1 cellular context compared by ENCODE assay signal in the genomic region with DNA sequence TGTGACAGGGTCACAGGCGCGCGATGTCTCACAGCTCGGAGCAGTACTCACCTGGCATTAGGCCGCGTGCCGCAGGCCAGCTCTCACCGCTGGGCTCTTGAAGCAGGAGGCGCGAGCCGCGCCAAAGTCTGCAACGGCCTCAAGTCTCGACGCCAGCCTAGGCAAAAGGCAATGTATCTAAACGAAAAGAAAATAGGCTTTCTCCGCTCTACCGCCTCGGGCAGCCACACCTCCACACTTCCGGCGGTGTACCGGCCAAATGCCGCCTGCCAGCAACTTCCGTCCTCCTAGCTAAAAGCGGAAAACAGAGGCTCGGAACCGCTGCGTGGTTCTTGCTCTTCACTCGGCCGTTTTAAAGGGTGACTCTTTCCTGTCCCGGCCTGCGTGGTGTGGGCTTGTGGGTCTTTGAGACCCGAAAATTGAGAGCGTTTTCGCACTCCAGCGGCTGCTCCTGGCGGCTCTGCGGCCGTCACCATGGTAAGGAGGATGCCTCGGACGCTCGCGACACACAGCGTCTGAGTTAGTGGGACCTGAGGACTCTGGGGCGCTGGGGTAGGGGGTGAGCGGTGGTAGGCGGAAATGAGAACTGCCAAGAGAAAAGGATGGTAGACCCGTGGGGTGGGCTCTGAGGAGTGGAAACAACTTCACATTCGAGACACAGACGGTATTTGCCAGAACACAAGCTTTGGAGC.
TF ChIP-seq lines count a peak whose summit lies in the region.

A gene with protein sequence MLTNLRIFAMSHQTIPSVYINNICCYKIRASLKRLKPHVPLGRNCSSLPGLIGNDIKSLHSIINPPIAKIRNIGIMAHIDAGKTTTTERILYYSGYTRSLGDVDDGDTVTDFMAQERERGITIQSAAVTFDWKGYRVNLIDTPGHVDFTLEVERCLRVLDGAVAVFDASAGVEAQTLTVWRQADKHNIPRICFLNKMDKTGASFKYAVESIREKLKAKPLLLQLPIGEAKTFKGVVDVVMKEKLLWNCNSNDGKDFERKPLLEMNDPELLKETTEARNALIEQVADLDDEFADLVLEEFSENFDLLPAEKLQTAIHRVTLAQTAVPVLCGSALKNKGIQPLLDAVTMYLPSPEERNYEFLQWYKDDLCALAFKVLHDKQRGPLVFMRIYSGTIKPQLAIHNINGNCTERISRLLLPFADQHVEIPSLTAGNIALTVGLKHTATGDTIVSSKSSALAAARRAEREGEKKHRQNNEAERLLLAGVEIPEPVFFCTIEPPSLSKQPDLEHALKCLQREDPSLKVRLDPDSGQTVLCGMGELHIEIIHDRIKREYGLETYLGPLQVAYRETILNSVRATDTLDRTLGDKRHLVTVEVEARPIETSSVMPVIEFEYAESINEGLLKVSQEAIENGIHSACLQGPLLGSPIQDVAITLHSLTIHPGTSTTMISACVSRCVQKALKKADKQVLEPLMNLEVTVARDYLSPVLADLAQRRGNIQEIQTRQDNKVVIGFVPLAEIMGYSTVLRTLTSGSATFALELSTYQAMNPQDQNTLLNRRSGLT (minus strand): TSS at position 231 of the 692 bp plus-strand sequence. CDS start 3,375 bp downstream, outside the sequence.
TSS of gene NSA2 (plus strand) at position 363 of the 692 bp plus-strand sequence. CDS start at position 475, 112 bp downstream.

TF ChIP-seq in HepG2, 621 proteins besides CTCF, POLR2A, EP300 and RAD21 (continued from another document and continues in another):
- TF ChIP-seq, protein P1, sequence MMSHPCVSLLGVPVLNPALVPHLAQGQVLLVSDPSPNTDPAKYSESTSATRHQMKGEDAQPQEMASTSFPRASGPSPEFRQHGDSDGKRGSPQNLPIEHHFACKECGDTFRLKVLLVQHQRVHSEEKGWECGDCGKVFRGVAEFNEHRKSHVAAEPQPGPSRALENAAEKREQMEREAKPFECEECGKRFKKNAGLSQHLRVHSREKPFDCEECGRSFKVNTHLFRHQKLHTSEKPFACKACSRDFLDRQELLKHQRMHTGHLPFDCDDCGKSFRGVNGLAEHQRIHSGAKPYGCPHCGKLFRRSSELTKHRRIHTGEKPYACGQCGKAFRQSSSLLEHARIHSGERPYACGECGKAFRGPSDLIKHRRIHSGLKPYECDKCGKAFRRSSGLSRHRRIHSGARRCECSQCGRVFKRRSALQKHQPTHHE (CRISPR knock-in tag; IDR thresholded peaks at IDR 0.05; ENCODE audit: borderline replicate concordance) = peak; percentile 60; the same call in 1 of the 2 replicates
- TF ChIP-seq KMT2B (CRISPR knock-in tag; IDR thresholded peaks at IDR 0.05) = peak; percentile 99
- 0 out of 2 replicates have a peak, but pooled peaks have one; percentile 44 for TF ChIP-seq TOPORS (CRISPR knock-in tag; IDR thresholded peaks at IDR 0.05)
- TF ChIP-seq ZNF138 (CRISPR knock-in tag; IDR thresholded peaks at IDR 0.05; ENCODE audit: low read depth) = no peak
- TF ChIP-seq UBTF (CRISPR knock-in tag; IDR thresholded peaks at IDR 0.05) = peak; percentile 92
- TF ChIP-seq, protein P2, sequence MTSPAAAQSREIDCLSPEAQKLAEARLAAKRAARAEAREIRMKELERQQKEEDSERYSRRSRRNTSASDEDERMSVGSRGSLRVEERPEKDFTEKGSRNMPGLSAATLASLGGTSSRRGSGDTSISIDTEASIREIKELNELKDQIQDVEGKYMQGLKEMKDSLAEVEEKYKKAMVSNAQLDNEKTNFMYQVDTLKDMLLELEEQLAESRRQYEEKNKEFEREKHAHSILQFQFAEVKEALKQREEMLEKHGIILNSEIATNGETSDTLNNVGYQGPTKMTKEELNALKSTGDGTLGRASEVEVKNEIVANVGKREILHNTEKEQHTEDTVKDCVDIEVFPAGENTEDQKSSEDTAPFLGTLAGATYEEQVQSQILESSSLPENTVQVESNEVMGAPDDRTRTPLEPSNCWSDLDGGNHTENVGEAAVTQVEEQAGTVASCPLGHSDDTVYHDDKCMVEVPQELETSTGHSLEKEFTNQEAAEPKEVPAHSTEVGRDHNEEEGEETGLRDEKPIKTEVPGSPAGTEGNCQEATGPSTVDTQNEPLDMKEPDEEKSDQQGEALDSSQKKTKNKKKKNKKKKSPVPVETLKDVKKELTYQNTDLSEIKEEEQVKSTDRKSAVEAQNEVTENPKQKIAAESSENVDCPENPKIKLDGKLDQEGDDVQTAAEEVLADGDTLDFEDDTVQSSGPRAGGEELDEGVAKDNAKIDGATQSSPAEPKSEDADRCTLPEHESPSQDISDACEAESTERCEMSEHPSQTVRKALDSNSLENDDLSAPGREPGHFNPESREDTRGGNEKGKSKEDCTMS (CRISPR knock-in tag; conservative IDR thresholded peaks at IDR 0.05) = 0 out of 2 replicates have a peak, but pooled peaks have one; percentile 40
- TF ChIP-seq, protein P3, sequence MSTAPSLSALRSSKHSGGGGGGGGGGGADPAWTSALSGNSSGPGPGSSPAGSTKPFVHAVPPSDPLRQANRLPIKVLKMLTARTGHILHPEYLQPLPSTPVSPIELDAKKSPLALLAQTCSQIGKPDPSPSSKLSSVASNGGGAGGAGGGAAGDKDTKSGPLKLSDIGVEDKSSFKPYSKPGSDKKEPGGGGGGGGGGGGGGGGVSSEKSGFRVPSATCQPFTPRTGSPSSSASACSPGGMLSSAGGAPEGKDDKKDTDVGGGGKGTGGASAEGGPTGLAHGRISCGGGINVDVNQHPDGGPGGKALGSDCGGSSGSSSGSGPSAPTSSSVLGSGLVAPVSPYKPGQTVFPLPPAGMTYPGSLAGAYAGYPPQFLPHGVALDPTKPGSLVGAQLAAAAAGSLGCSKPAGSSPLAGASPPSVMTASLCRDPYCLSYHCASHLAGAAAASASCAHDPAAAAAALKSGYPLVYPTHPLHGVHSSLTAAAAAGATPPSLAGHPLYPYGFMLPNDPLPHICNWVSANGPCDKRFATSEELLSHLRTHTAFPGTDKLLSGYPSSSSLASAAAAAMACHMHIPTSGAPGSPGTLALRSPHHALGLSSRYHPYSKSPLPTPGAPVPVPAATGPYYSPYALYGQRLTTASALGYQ (CRISPR knock-in tag; IDR thresholded peaks at IDR 0.05) = peak; percentile 67
- peak; percentile 81 for TF ChIP-seq PHF21A (CRISPR knock-in tag; IDR thresholded peaks at IDR 0.05)
- TF ChIP-seq ISX (CRISPR knock-in tag; conservative IDR thresholded peaks at IDR 0.05) = peak; percentile 35; the same call in 1 of the 2 replicates
- TF ChIP-seq CBFB (CRISPR knock-in tag; IDR thresholded peaks at IDR 0.05) = peak; percentile 94
- TF ChIP-seq DR1 (CRISPR knock-in tag; IDR thresholded peaks at IDR 0.05) = peak; percentile 73; the same call in 1 of the 2 replicates
- TF ChIP-seq ZNF292 (CRISPR knock-in tag; IDR thresholded peaks at IDR 0.05; ENCODE audit: borderline replicate concordance, low read depth) = peak; percentile 46; the same call in 1 of the 2 replicates
- TF ChIP-seq GABPA (IDR thresholded peaks at IDR 0.05; ENCODE audit: low read depth, low read length) = peak; percentile 98
- peak; percentile 100 for TF ChIP-seq GABPA (CRISPR knock-in tag; IDR thresholded peaks at IDR 0.05; ENCODE audit: low read depth)
- no peak; the same call in 1 of the 2 replicates for TF ChIP-seq ZNF703 (CRISPR knock-in tag; IDR thresholded peaks at IDR 0.05; ENCODE audit: borderline replicate concordance)
- TF ChIP-seq ZNF446 (CRISPR knock-in tag; IDR thresholded peaks at IDR 0.05) = peak; percentile 29; the same call in 1 of the 2 replicates
- peak; percentile 93; the same call in 1 of the 2 replicates for TF ChIP-seq ZNF337 (CRISPR knock-in tag; IDR thresholded peaks at IDR 0.05; ENCODE audit: borderline replicate concordance, low read depth)
- TF ChIP-seq SIX1 (CRISPR knock-in tag; IDR thresholded peaks at IDR 0.05; ENCODE audit: borderline replicate concordance) = peak; percentile 51; the same call in 1 of the 2 replicates
- peak; percentile 96 for TF ChIP-seq YEATS4 (CRISPR knock-in tag; IDR thresholded peaks at IDR 0.05; ENCODE audit: borderline replicate concordance)
- TF ChIP-seq, protein P4, sequence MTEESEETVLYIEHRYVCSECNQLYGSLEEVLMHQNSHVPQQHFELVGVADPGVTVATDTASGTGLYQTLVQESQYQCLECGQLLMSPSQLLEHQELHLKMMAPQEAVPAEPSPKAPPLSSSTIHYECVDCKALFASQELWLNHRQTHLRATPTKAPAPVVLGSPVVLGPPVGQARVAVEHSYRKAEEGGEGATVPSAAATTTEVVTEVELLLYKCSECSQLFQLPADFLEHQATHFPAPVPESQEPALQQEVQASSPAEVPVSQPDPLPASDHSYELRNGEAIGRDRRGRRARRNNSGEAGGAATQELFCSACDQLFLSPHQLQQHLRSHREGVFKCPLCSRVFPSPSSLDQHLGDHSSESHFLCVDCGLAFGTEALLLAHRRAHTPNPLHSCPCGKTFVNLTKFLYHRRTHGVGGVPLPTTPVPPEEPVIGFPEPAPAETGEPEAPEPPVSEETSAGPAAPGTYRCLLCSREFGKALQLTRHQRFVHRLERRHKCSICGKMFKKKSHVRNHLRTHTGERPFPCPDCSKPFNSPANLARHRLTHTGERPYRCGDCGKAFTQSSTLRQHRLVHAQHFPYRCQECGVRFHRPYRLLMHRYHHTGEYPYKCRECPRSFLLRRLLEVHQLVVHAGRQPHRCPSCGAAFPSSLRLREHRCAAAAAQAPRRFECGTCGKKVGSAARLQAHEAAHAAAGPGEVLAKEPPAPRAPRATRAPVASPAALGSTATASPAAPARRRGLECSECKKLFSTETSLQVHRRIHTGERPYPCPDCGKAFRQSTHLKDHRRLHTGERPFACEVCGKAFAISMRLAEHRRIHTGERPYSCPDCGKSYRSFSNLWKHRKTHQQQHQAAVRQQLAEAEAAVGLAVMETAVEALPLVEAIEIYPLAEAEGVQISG (CRISPR knock-in tag; IDR thresholded peaks at IDR 0.05) = peak; percentile 95
- peak; percentile 88 for TF ChIP-seq ZFY (CRISPR knock-in tag; IDR thresholded peaks at IDR 0.05)
- TF ChIP-seq DNMT3B (CRISPR knock-in tag; conservative IDR thresholded peaks at IDR 0.05) = no peak; the same call in 1 of the 2 replicates
- TF ChIP-seq DPF2 (CRISPR knock-in tag; IDR thresholded peaks at IDR 0.05; ENCODE audit: borderline replicate concordance, low read depth) = no peak
- TF ChIP-seq CHD2 (IDR thresholded peaks at IDR 0.05; ENCODE audit: low read depth, low read length) = peak; percentile 56; the same call in 1 of the 2 replicates
- peak; percentile 94 for TF ChIP-seq MYC (CRISPR knock-in tag; IDR thresholded peaks at IDR 0.05; ENCODE audit: borderline replicate concordance)
- no peak for TF ChIP-seq CBX2 (IDR thresholded peaks at IDR 0.05; ENCODE audit: low read depth, low read length)
- TF ChIP-seq CBX2 (CRISPR knock-in tag; IDR thresholded peaks at IDR 0.05; ENCODE audit: low read depth) = no peak
- 0 out of 2 replicates have a peak, but pooled peaks have one; percentile 56 for TF ChIP-seq ZFP82 (CRISPR knock-in tag; IDR thresholded peaks at IDR 0.05; ENCODE audit: borderline replicate concordance)
- TF ChIP-seq ZNF83 (CRISPR knock-in tag; IDR thresholded peaks at IDR 0.05; ENCODE audit: borderline replicate concordance) = 0 out of 2 replicates have a peak, but pooled peaks have one; percentile 83
- no peak for TF ChIP-seq PCBP2 (optimal IDR thresholded peaks at IDR 0.05; ENCODE audit: low read depth, low read length, poor library complexity, severe bottlenecking)
- TF ChIP-seq TBP (CRISPR knock-in tag; IDR thresholded peaks at IDR 0.05) = no peak
- TF ChIP-seq MNT (IDR thresholded peaks at IDR 0.05) = peak; percentile 31
- TF ChIP-seq ZNF879 (CRISPR knock-in tag; IDR thresholded peaks at IDR 0.05) = peak; percentile 62; the same call in 1 of the 2 replicates
- peak; percentile 94 for TF ChIP-seq SIN3B (IDR thresholded peaks at IDR 0.05; ENCODE audit: low read length)
- peak; percentile 48; the same call in 1 of the 2 replicates for TF ChIP-seq RFX5 (IDR thresholded peaks at IDR 0.05; ENCODE audit: low read depth, low read length)
- 0 out of 2 replicates have a peak, but pooled peaks have one; percentile 19 for TF ChIP-seq SETDB1 (CRISPR knock-in tag; IDR thresholded peaks at IDR 0.05; ENCODE audit: borderline replicate concordance)
- 0 out of 2 replicates have a peak, but pooled peaks have one; percentile 66 for TF ChIP-seq ZNF335 (CRISPR knock-in tag; IDR thresholded peaks at IDR 0.05)
- TF ChIP-seq ZNF747 (CRISPR knock-in tag; IDR thresholded peaks at IDR 0.05; ENCODE audit: borderline replicate concordance) = peak; percentile 43; the same call in 1 of the 2 replicates
- peak; percentile 91 for TF ChIP-seq KLF12 (CRISPR knock-in tag; IDR thresholded peaks at IDR 0.05; ENCODE audit: borderline replicate concordance)
